ENCODE assay signal across 17 cellular contexts in genomic region chr2:64624108-64624610, GRCh38.
"Had no signal": no experiment of that assay in that cellular context is flagged by ENCODE, and none has a peak within 500 bp of the region (broad histone marks: within the 10 kb centered on the region; RNA-seq: fewer than 3 reads in every experiment).

No MANE protein-coding gene starts in this region.

- H3K27ac ChIP-seq: PC-9, WERI-Rb-1 had no signal

- H3K9me3 Mint-ChIP-seq: activated naive CD4-positive, alpha-beta T cell treated with anti-CD3 and anti-CD28 coated beads, Interleukin-2, amount 50 U/mL, for 24 hours had no signal

- H3K36me3 Mint-ChIP-seq: activated naive CD4-positive, alpha-beta T cell treated with anti-CD3 and anti-CD28 coated beads, Interleukin-2, amount 50 U/mL, for 24 hours had no signal

- DNase-seq: activated CD4-positive, alpha-beta T cell treated with anti-CD3 and anti-CD28 coated beads for 36 hours; activated CD4-positive, alpha-beta T cell treated with anti-CD3 and anti-CD28 coated beads, Interleukin-2, amount 50 U/mL, for 1 hour; activated CD8-positive, alpha-beta T cell treated with anti-CD3 and anti-CD28 coated beads, Interleukin-2, amount 10 ng/mL, durations not matched to agents 7 days and 5 days; activated T-cell treated with anti-CD3 and anti-CD28 coated beads, Interleukin-2, amount 50 U/mL, for 1 hour; MG63; MV-4-11; NCI-H1105; NCI-H1436; NCI-H187; NCI-H2081; NCI-H446; NCI-H524; PC-9; SIG-M5; T-helper 1 cell; WERI-Rb-1 had no signal

- ATAC-seq: activated CD4-positive, alpha-beta T cell treated with anti-CD3 and anti-CD28 coated beads for 36 hours; activated CD8-positive, alpha-beta T cell treated with anti-CD3 and anti-CD28 coated beads, Interleukin-2, amount 10 ng/mL, durations not matched to agents 7 days and 5 days had no signal

- H3K4me2 ChIP-seq: PC-9 had no signal

- H3K9me3 ChIP-seq: MG63 had no signal

- H3K4me3 ChIP-seq: MG63, PC-9 had no signal

- H3K27ac Mint-ChIP-seq: activated CD4-positive, alpha-beta T cell treated with anti-CD3 and anti-CD28 coated beads for 36 hours; activated CD8-positive, alpha-beta T cell treated with anti-CD3 and anti-CD28 coated beads, Interleukin-2, amount 10 ng/mL, durations not matched to agents 7 days and 5 days; activated naive CD4-positive, alpha-beta T cell treated with anti-CD3 and anti-CD28 coated beads, Interleukin-2, amount 50 U/mL, for 24 hours had no signal

- H3K4me1 Mint-ChIP-seq: activated CD4-positive, alpha-beta T cell treated with anti-CD3 and anti-CD28 coated beads for 36 hours; activated naive CD4-positive, alpha-beta T cell treated with anti-CD3 and anti-CD28 coated beads, Interleukin-2, amount 50 U/mL, for 24 hours had no signal

- H3K36me3 ChIP-seq: MG63, WERI-Rb-1 had no signal

- H3K27me3 ChIP-seq: MG63 had no signal

- H2AFZ ChIP-seq: PC-9 had no signal

- H3K27me3 Mint-ChIP-seq: activated CD4-positive, alpha-beta T cell treated with anti-CD3 and anti-CD28 coated beads for 36 hours; activated naive CD4-positive, alpha-beta T cell treated with anti-CD3 and anti-CD28 coated beads, Interleukin-2, amount 50 U/mL, for 24 hours had no signal

- H3K4me3 Mint-ChIP-seq: activated CD4-positive, alpha-beta T cell treated with anti-CD3 and anti-CD28 coated beads for 36 hours; activated CD8-positive, alpha-beta T cell treated with anti-CD3 and anti-CD28 coated beads, Interleukin-2, amount 10 ng/mL, durations not matched to agents 7 days and 5 days; activated naive CD4-positive, alpha-beta T cell treated with anti-CD3 and anti-CD28 coated beads, Interleukin-2, amount 50 U/mL, for 24 hours had no signal
